8 cellular contexts compared by ENCODE assay signal in the genomic region with DNA sequence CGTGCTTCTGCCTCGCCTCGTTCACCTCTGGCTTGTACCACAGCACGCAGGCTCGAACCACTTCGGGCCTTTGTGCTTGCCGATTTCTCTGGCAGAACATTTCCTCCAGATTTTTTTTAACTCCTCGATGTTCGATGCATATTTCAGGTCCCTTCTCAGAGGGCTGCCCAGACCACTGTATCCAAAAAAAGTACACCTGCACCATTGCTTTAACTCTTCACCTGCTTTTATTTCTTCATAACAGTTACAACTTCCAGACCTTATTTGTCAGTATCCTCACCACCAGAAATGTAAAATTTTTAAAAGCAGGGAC. TPM values are rescaled to one million over a fixed set of nuclear protein-coding genes. Genes with fewer than 3 reads are reported as not detected.
A peak's percentile ranks its signal among the peaks of the same experiment; 100 is the strongest.
DNase-seq lines count a peak whose midpoint lies in the region; FAIRE-seq and TF ChIP-seq lines count a peak whose summit lies in the region.

No MANE protein-coding gene starts in this region.

- FAIRE-seq in H54 (lab: Jason Lieb, UNC), result no peak

- WGBS in hepatocyte (ENCODE audit: low lambda C conversion rate, missing lambda C conversion rate), result 3% methylated on average over 9 of the region's 9 CpGs
- 0 to 1% (median 1%) methylated on average over 9 of the region's 9 CpGs for WGBS in spleen, 5 donors

- intact Hi-C loops in spleen (cut with DNase I; ENCODE audit: low total_unique reads), result no loop called here

- H3K4me2 ChIP-seq in hepatocyte, result peak overlapping the region; percentile 90

- H3K27ac ChIP-seq in WERI-Rb-1 (peak overlapping the region; percentile 86), hepatocyte (peak overlapping the region; percentile 96), spleen (peak overlapping the region; percentile 91 to 98 (median 95))

- TF ChIP-seq CTCF in WERI-Rb-1 (IDR thresholded peaks at IDR 0.05; ENCODE audit: low read depth, low read length) (no peak), hepatocyte (IDR thresholded peaks at IDR 0.05; ENCODE audit: poor library complexity) (no peak), spleen (IDR thresholded peaks at IDR 0.05 in 8 of 11, conservative IDR thresholded peaks at IDR 0.05 in 3 of 11) (no peak)

- TF ChIP-seq POLR2A in spleen (IDR thresholded peaks at IDR 0.05), result no peak
- no peak for TF ChIP-seq POLR2A in H54 (IDR thresholded peaks at IDR 0.05; ENCODE audit: low read depth, low read length)
- TF ChIP-seq POLR2A in erythroblast (IDR thresholded peaks at IDR 0.05; ENCODE audit: low read length), result no peak

- H3K36me3 ChIP-seq in WERI-Rb-1, result no peaks in the 10 kb centered on the region
- H3K36me3 ChIP-seq in hepatocyte (replicated peaks; ENCODE audit: insufficient read depth, low read depth), result no peaks in the 10 kb centered on the region
- H3K36me3 ChIP-seq in spleen, result no peaks in the 10 kb centered on the region

- H3K4me1 ChIP-seq in hepatocyte (ENCODE audit: insufficient read depth) (peaks cover 25% of the 10 kb centered on the region), spleen (peaks cover 26 to 47% (median 38%) of the 10 kb centered on the region in 6 donors)

- no peaks in the 10 kb centered on the region for H3K27me3 ChIP-seq in WERI-Rb-1 (ENCODE audit: insufficient read depth, low read depth, severe bottlenecking)
- H3K27me3 ChIP-seq in hepatocyte, result no peaks in the 10 kb centered on the region
- H3K27me3 ChIP-seq in spleen (replicated peaks in 1 of 7), result no peaks in the 10 kb centered on the region

- H3K79me2 ChIP-seq in hepatocyte, result peaks cover 34% of the 10 kb centered on the region

- peak; percentile 53 for DNase-seq in NCI-H1105 (lab: John Stamatoyannopoulos, UW)
- no peak for DNase-seq in NCI-H1105 treated with DMSO at 0.1 percent for 48 hours (lab: John Stamatoyannopoulos, UW)
- DNase-seq in WERI-Rb-1, result no peak
- DNase-seq in hepatocyte (ENCODE audit: low spot score), result no peak
- no peak for DNase-seq in spleen
- DNase-seq in H54 (ENCODE audit: insufficient read length, low spot score), result no peak
- DNase-seq in erythroblast (lab: John Stamatoyannopoulos, UW), result no peak
- no peak for DNase-seq in activated CD4-positive, alpha-beta T cell treated with anti-CD3 and anti-CD28 coated beads, Interleukin-2, amount 50 U/mL, for 4 hours

- H3K9me2 ChIP-seq in hepatocyte (replicated peaks; ENCODE audit: insufficient read depth), result no peaks in the 10 kb centered on the region

- H3K4me3 ChIP-seq in WERI-Rb-1 (ENCODE audit: low read depth, low read length) (peak overlapping the region; percentile 98), hepatocyte (peak overlapping the region; percentile 69), spleen (peak overlapping the region; percentile 81 to 98 (median 90))

- H2AFZ ChIP-seq in hepatocyte, result peak overlapping the region; percentile 93

- H4K20me1 ChIP-seq in hepatocyte (ENCODE audit: insufficient read depth, poor library complexity, severe bottlenecking), result peaks cover 23% of the 10 kb centered on the region

- no peaks in the 10 kb centered on the region for H3K9me3 ChIP-seq in WERI-Rb-1 (ENCODE audit: severe bottlenecking)
- no peaks in the 10 kb centered on the region for H3K9me3 ChIP-seq in hepatocyte (ENCODE audit: low read depth)
- H3K9me3 ChIP-seq in spleen, result no peaks in the 10 kb centered on the region

RNA-seq across cellular contexts. Expression of gene ZZZ3, which starts 1.3 kb away (rescaled TPM):
- total RNA-seq in hepatocyte, result 59.6 and 71.9 TPM in 2 replicates
- 25.1 and 31.2 TPM in 2 replicates for polyA plus RNA-seq in hepatocyte
- total RNA-seq in spleen, result 10 to 100 TPM; 44.3 to 85.3 (median 53.7) TPM
- polyA plus RNA-seq in spleen, result 10 to 100 TPM; 10.2 to 14.3 (median 13.7) TPM
